Comparison of ENCODE assay signal across 20 cellular contexts in genomic region chr11:59181746-59182456, GRCh38. TPM values are rescaled to one million over a fixed set of nuclear protein-coding genes. Genes with fewer than 3 reads are reported as not detected.
DNase-seq lines count a peak whose midpoint lies in the region; ATAC-seq, FAIRE-seq and TF ChIP-seq lines count a peak whose summit lies in the region.
"Had no signal": no experiment of that assay in that cellular context is flagged by ENCODE, and none has a peak within 500 bp of the region (broad histone marks: within the 10 kb centered on the region; RNA-seq: fewer than 3 reads in every experiment).

No MANE protein-coding gene starts in this region.

- intact Hi-C loops in GM12878 (cut with micrococcal nuclease; ENCODE audit: unreplicated experiment), result no loop called here

- TF ChIP-seq CTCF in GM12878 (IDR thresholded peaks at IDR 0.05 in 2 of 3, conservative IDR thresholded peaks at IDR 0.05 in 1 of 3; ENCODE audit: control insufficient read depth in 2 of 3, extremely low read depth in 1 of 3, insufficient read depth in 1 of 3, low read depth in 3 of 3, low read length in 3 of 3) (no peak), endothelial cell (IDR thresholded peaks at IDR 0.05; ENCODE audit: unreplicated experiment) (no peak), osteocyte (IDR thresholded peaks at IDR 0.05) (no peak)

- ATAC-seq in GM12878 (no peak), esophagus mucosa (no peak), GM21528 (IDR thresholded peaks at IDR 0.05; ENCODE audit: low FRiP score, unreplicated experiment) (no peak), HG02852 (IDR thresholded peaks at IDR 0.05; ENCODE audit: unreplicated experiment) (no peak)

- no peaks in the 10 kb centered on the region for H3K27me3 ChIP-seq in GM12878 (replicated peaks in 1 of 2; ENCODE audit: control insufficient read depth in 2 of 2, insufficient read depth in 2 of 2, low read length in 1 of 2)
- H3K27me3 ChIP-seq: BLaER1 had no signal

- POLR2A ChIA-PET in GM12878 (lab: Charles Lee), result interaction anchor here (0.8 to 2.4 kb wide), 2 partner anchors 8 to 12 kb away, joined by 3 to 9 read pairs; no protein-coding TSS in a partner anchor

- WGBS in GM12878 (ENCODE audit: insufficient coverage, insufficient replicate concordance, low lambda C conversion rate, missing lambda C conversion rate), result 92% methylated on average over 33 of the region's 33 CpGs

- no peak for TF ChIP-seq RAD21 in GM12878 (IDR thresholded peaks at IDR 0.05; ENCODE audit: insufficient read depth, low read depth, low read length)

- SMC1A ChIA-PET in GM12878 (lab: Charles Lee; ENCODE audit: uncharacterized antibody, unreplicated experiment), result interaction anchor here (1.2 to 14.9 kb wide), 4 partner anchors 8 to 24 kb away, joined by 3 to 155 read pairs (median 63); partner anchors contain the start of gene DTX4

- TF ChIP-seq EP300 in GM12878 (IDR thresholded peaks at IDR 0.05; ENCODE audit: borderline replicate concordance in 1 of 2, control insufficient read depth in 1 of 2, low read depth in 2 of 2, low read length in 2 of 2), result no peak

- H3K79me2 ChIP-seq in GM12878 (ENCODE audit: control insufficient read depth, insufficient read depth, low read length), result peaks cover 29% of the 10 kb centered on the region

- TF ChIP-seq POLR2A in GM12878 (IDR thresholded peaks at IDR 0.05; ENCODE audit: low read depth, low read length), result peak; percentile 27

- RAD21 ChIA-PET in GM12878 (lab: Charles Lee; ENCODE audit: unreplicated experiment), result interaction anchor here (1.5 to 3.3 kb wide), 2 partner anchors 11 to 30 kb away, joined by 3 to 16 read pairs; partner anchors contain the start of gene DTX4

- no peak overlapping the region for H3K4me3 ChIP-seq in GM12878
- H3K4me3 ChIP-seq: BLaER1, GM23248 had no signal

- H3K27ac ChIP-seq in GM12878 (ENCODE audit: control insufficient read depth, insufficient read depth) (no peak overlapping the region), substantia nigra (ENCODE audit: low read depth, low read length, poor library complexity, severe bottlenecking) (peak overlapping the region; percentile 49)
- H3K27ac ChIP-seq: BLaER1, GM23248 had no signal

- peaks cover 16% of the 10 kb centered on the region; the same call in 2 of the 3 replicates for H3K9me3 ChIP-seq in GM12878 (replicated peaks; ENCODE audit: control insufficient read depth, insufficient read depth, low read length)

- H3K27me3 Mint-ChIP-seq in endothelial cell (ENCODE audit: unreplicated experiment), result peaks cover 4% of the 10 kb centered on the region
- H3K27me3 Mint-ChIP-seq in osteocyte (ENCODE audit: unreplicated experiment), result peaks cover 18% of the 10 kb centered on the region
- H3K27me3 Mint-ChIP-seq: CD4-positive, alpha-beta memory T cell had no signal

- CTCF ChIA-PET in GM12878 (lab: Yijun Ruan, JAX), result interaction anchor here (1.3 to 33.5 kb wide), 5 partner anchors 2 to 252 kb away, joined by 3 to 1180 read pairs (median 13); partner anchors contain the start of genes DTX4 and MPEG1

- no peak overlapping the region for H3K4me2 ChIP-seq in GM12878 (ENCODE audit: control insufficient read depth, insufficient read depth)
- H3K4me2 ChIP-seq: BLaER1 had no signal

- no peak overlapping the region for H2AFZ ChIP-seq in GM12878 (ENCODE audit: control insufficient read depth, low read depth, low read length)
- H2AFZ ChIP-seq: GM23248 had no signal

- DNase-seq in GM12878 (ENCODE audit: low read depth, low spot score) (no peak), endothelial cell (ENCODE audit: low spot score) (no peak), osteocyte (ENCODE audit: extremely low spot score, unreplicated experiment) (peak; percentile 77), substantia nigra (lab: John Stamatoyannopoulos, UW) (no peak), NCI-H2196 (lab: John Stamatoyannopoulos, UW; ENCODE audit: unreplicated experiment) (no peak)
- DNase-seq: DMS79 treated with DMSO at 0.1 percent for 48 hours, GF-D8, GM23248, HCEC 1CT, IMR-90 had no signal

- no peak overlapping the region for H3K9ac ChIP-seq in GM12878 (ENCODE audit: control insufficient read depth, insufficient read depth, low read length)
- H3K9ac ChIP-seq: BLaER1, GM23248 had no signal

- no peaks in the 10 kb centered on the region for H4K20me1 ChIP-seq in GM12878 (ENCODE audit: control insufficient read depth, insufficient read depth)
- H4K20me1 ChIP-seq: BLaER1 had no signal

- H3K9me3 Mint-ChIP-seq in endothelial cell (ENCODE audit: unreplicated experiment), result no peaks in the 10 kb centered on the region
- no peaks in the 10 kb centered on the region for H3K9me3 Mint-ChIP-seq in osteocyte (ENCODE audit: unreplicated experiment)

- in situ Hi-C loops in GM12878 (cut with MboI), result loop anchor here (25.0 kb wide), 1 partner anchor 1580 kb away; the partner anchor contains the start of gene MS4A15

- peaks cover 5% of the 10 kb centered on the region; the same call in 1 of the 2 replicates for H3K4me1 ChIP-seq in GM12878 (ENCODE audit: control insufficient read depth, insufficient read depth, low read length)
- H3K4me1 ChIP-seq: BLaER1 had no signal

- H3K36me3 ChIP-seq in GM12878 (ENCODE audit: control insufficient read depth in 2 of 2, insufficient read depth in 2 of 2, low read length in 1 of 2), result peaks cover 6 to 10% of the 10 kb centered on the region in 2 experiments; a peak in 3 of 4 replicates

- H3K4me1 Mint-ChIP-seq in endothelial cell (ENCODE audit: unreplicated experiment) (peaks cover 13% of the 10 kb centered on the region), osteocyte (ENCODE audit: unreplicated experiment) (no peaks in the 10 kb centered on the region)
- H3K4me1 Mint-ChIP-seq: CD14-positive monocyte; CD4-positive, alpha-beta memory T cell had no signal

- no peak overlapping the region for H3K27ac Mint-ChIP-seq in endothelial cell (ENCODE audit: unreplicated experiment)
- H3K27ac Mint-ChIP-seq in osteocyte (ENCODE audit: unreplicated experiment), result no peak overlapping the region

- H3K4me3 Mint-ChIP-seq in endothelial cell (ENCODE audit: unreplicated experiment) (peak overlapping the region; percentile 47), osteocyte (ENCODE audit: unreplicated experiment) (no peak overlapping the region)
- H3K4me3 Mint-ChIP-seq: CD14-positive monocyte; CD4-positive, alpha-beta memory T cell had no signal

- BruUV-seq in GM12878 (replicated peaks; lab: Mats Ljungman, UMichigan), result no TSS peak

- H3K36me3 Mint-ChIP-seq in endothelial cell (ENCODE audit: low read depth, unreplicated experiment) (peaks cover 60% of the 10 kb centered on the region), osteocyte (ENCODE audit: unreplicated experiment) (no peaks in the 10 kb centered on the region)
- H3K36me3 Mint-ChIP-seq: CD4-positive, alpha-beta memory T cell had no signal

- FAIRE-seq in GM12878 (lab: Jason Lieb, UNC), result no peak
- FAIRE-seq: H54, HTR-8/SVneo had no signal

RNA-seq across cellular contexts. Expression of gene DTX4, which starts 10.0 kb away (rescaled TPM):
- total RNA-seq in GM12878 (2013; cell fraction: nucleolus; rRNA removed), result 258 and 287 TPM in 2 replicates
- 11.9 and 14.2 TPM in 2 replicates for total RNA-seq in GM12878 (2014; rRNA removed)
- 8.7 and 10.3 TPM in 2 replicates for total RNA-seq in GM12878 (2014; rRNA removed; fragmentation: Illumina TruSeq; extraction: Trizol)
- 25.8 and 27.9 TPM in 2 replicates for total RNA-seq in GM12878 (2021)
- polyA plus RNA-seq in GM12878 (2011; ENCODE audit: low read depth), result 18.7 TPM
- polyA plus RNA-seq in GM12878 (2011; rRNA removed), result 10.6 and 17.4 TPM in 2 replicates
- 20.6 and 27.1 TPM in 2 replicates for polyA plus RNA-seq in GM12878 (2011; cell fraction: cytosol; rRNA removed)
- polyA plus RNA-seq in GM12878 (2011; cell fraction: nucleus; rRNA removed), result 137 and 150 TPM in 2 replicates
- 20.5 and 31.1 TPM in 2 replicates for polyA plus RNA-seq in GM12878 (2012)
- polyA plus RNA-seq in GM12878 (2014; fragmentation: Illumina TruSeq; extraction: Trizol), result 19.4 TPM in 2 replicates
- polyA plus RNA-seq in GM12878 (2014; fragmentation: Nextera tagmentation; extraction: Ambion mirVana), result 1 to 10 TPM; 5.9 to 6.9 TPM
- 10.6 and 11.2 TPM in 2 replicates for polyA plus RNA-seq in GM12878 (2014; rRNA removed)
- 1 to 10 TPM; 3.8 to 6.3 TPM for polyA plus RNA-seq in GM12878 (2016; fragmentation: Nextera tagmentation; extraction: Ambion mirVana)
- polyA minus RNA-seq in GM12878 (2011; rRNA and poly(A)+ RNA removed), result 29.2 and 46.7 TPM in 2 replicates
- polyA minus RNA-seq in GM12878 (2011; cell fraction: cytosol; rRNA and poly(A)+ RNA removed), result 16.0 and 19.2 TPM in 2 replicates
- polyA minus RNA-seq in GM12878 (2011; cell fraction: nucleus; rRNA and poly(A)+ RNA removed), result 75.1 and 91.1 TPM in 2 replicates
- total RNA-seq in endothelial cell (ENCODE audit: unreplicated experiment), result 29.4 TPM
- total RNA-seq in osteocyte, result 1.2 and 2.7 TPM in 2 replicates
- 3.3 TPM for total RNA-seq in esophagus mucosa

RNA-seq across cellular contexts. Expression of gene MPEG1, which starts 30.8 kb away (rescaled TPM):
- 64.0 and 69.8 TPM in 2 replicates for total RNA-seq in GM12878 (2013; cell fraction: nucleolus; rRNA removed)
- total RNA-seq in GM12878 (2014; rRNA removed) (14.6 and 15.4 TPM in 2 replicates), GM12878 (2014; rRNA removed; fragmentation: Illumina TruSeq; extraction: Trizol) (13.5 and 14.4 TPM in 2 replicates), GM12878 (2021) (10.7 and 12.3 TPM in 2 replicates), endothelial cell (ENCODE audit: unreplicated experiment) (not detected), osteocyte (not detected in 2 replicates), esophagus mucosa (1.8 TPM)
- polyA plus RNA-seq in GM12878 (2011; ENCODE audit: low read depth), result 8.5 TPM
- polyA plus RNA-seq in GM12878 (2011; rRNA removed) (0.03 TPM in 1 of 2 replicates, not detected in the other), GM12878 (2014; fragmentation: Illumina TruSeq; extraction: Trizol) (14.2 and 15.6 TPM in 2 replicates), GM12878 (2014; fragmentation: Nextera tagmentation; extraction: Ambion mirVana) (1 to 10 TPM; 2.0 to 2.1 TPM), GM12878 (2014; rRNA removed) (10.4 and 11.7 TPM in 2 replicates), GM12878 (2016; fragmentation: Nextera tagmentation; extraction: Ambion mirVana) (1 to 10 TPM; 1.3 to 2.5 TPM)
- polyA plus RNA-seq in GM12878 (2011; cell fraction: cytosol; rRNA removed), result 0.02 and 0.03 TPM in 2 replicates
- 0.03 TPM in 2 replicates for polyA plus RNA-seq in GM12878 (2011; cell fraction: nucleus; rRNA removed)
- polyA plus RNA-seq in GM12878 (2012), result 9.1 and 9.7 TPM in 2 replicates
- 0.05 TPM in 1 of 2 replicates, not detected in the other for polyA minus RNA-seq in GM12878 (2011; rRNA and poly(A)+ RNA removed)
- not detected in 2 replicates for polyA minus RNA-seq in GM12878 (2011; cell fraction: cytosol; rRNA and poly(A)+ RNA removed)
- polyA minus RNA-seq in GM12878 (2011; cell fraction: nucleus; rRNA and poly(A)+ RNA removed), result under 0.01 TPM in 1 of 2 replicates, not detected in the other
- total RNA-seq: A673, GM23248, IMR-90 had no signal
- polyA plus RNA-seq: AG04450, GM23248, IMR-90 had no signal

RNA-seq across cellular contexts. Expression of gene FAM111A, which starts 39.2 kb away (rescaled TPM):
- total RNA-seq in GM12878 (2013; cell fraction: nucleolus; rRNA removed), result 147 and 148 TPM in 2 replicates
- 69.1 and 95.4 TPM in 2 replicates for total RNA-seq in GM12878 (2014; rRNA removed)
- 93.8 and 95.0 TPM in 2 replicates for total RNA-seq in GM12878 (2014; rRNA removed; fragmentation: Illumina TruSeq; extraction: Trizol)
- 58.3 and 66.5 TPM in 2 replicates for total RNA-seq in GM12878 (2021)
- 23.7 TPM for polyA plus RNA-seq in GM12878 (2011; ENCODE audit: low read depth)
- polyA plus RNA-seq in GM12878 (2011; rRNA removed), result 79.3 and 114 TPM in 2 replicates
- polyA plus RNA-seq in GM12878 (2011; cell fraction: cytosol; rRNA removed), result 37.7 and 38.6 TPM in 2 replicates
- 111 and 114 TPM in 2 replicates for polyA plus RNA-seq in GM12878 (2011; cell fraction: nucleus; rRNA removed)
- 33.9 and 43.9 TPM in 2 replicates for polyA plus RNA-seq in GM12878 (2012)
- 83.6 and 102 TPM in 2 replicates for polyA plus RNA-seq in GM12878 (2014; fragmentation: Illumina TruSeq; extraction: Trizol)
- 10 to 100 TPM; 26.6 to 41.6 TPM for polyA plus RNA-seq in GM12878 (2014; fragmentation: Nextera tagmentation; extraction: Ambion mirVana)
- 64.7 and 64.9 TPM in 2 replicates for polyA plus RNA-seq in GM12878 (2014; rRNA removed)
- polyA plus RNA-seq in GM12878 (2016; fragmentation: Nextera tagmentation; extraction: Ambion mirVana), result 10 to 100 TPM; 53.0 to 68.6 TPM
- 46.1 and 53.8 TPM in 2 replicates for polyA minus RNA-seq in GM12878 (2011; rRNA and poly(A)+ RNA removed)
- polyA minus RNA-seq in GM12878 (2011; cell fraction: cytosol; rRNA and poly(A)+ RNA removed), result 16.8 and 22.4 TPM in 2 replicates
- 45.1 and 57.6 TPM in 2 replicates for polyA minus RNA-seq in GM12878 (2011; cell fraction: nucleus; rRNA and poly(A)+ RNA removed)
- total RNA-seq in endothelial cell (ENCODE audit: unreplicated experiment), result 30.8 TPM
- 43.0 and 48.5 TPM in 2 replicates for total RNA-seq in osteocyte
- total RNA-seq in esophagus mucosa, result 7.5 TPM
